ENCODE assay signal across 1 cellular context in the genomic region with DNA sequence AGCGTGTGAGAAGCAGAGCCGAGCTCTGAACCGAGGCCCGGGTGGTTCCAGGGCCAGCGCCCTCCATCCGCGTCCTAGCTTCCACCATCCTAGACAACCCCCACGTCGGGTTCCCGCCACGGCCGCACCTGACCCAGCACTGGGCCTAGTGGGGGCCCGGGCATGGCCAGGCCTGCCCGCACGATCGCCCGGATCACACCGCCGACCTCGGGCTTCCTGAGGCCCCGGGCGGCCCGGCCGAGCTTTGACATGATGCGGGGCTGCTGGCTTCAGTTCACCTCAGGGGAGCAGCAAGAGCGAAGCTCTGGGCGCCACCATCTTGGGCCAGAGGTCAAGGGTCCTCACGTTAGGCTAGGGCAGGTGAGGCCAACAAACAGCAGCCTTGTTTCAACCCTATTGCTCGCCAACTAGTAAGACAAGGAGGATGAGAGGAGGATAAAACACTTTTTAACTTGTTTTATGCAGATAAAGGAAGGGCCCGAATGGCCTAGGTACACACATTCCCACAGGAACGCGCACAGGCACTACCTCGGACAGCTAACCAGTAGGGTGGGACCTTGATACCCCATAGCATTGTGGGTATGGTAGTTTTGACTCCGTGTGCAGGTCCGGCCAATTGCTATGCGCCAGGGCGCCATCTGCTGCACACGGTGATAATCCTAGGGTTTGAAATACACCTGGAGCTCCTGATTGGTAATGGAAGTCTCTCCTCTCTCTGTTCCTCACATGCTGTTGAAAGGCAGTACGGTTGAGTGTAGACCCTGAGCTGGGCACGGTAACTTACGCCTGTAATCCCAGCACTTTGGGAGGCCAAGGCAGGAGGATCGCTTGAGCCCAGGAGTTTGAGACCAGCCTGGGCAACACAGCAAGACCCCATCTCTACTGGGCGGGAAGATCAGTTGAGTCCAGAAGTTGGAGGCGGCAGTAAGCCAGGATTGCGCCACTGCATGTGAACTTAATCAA.
TF ChIP-seq lines count a peak whose summit lies in the region.

Gene MRPL11, minus strand, starts transcription at position 345 of the 963 bp plus-strand sequence. Its CDS starts 94 bp downstream, at position 251.

TF ChIP-seq in WTC11, 78 proteins besides CTCF, POLR2A, EP300 and RAD21 (continued from another document and continues in another):
- TF ChIP-seq SOX15 (CRISPR knock-in tag; IDR thresholded peaks at IDR 0.05), result no peak
- no peak; the same call in 1 of the 2 replicates for TF ChIP-seq MAX (CRISPR knock-in tag; IDR thresholded peaks at IDR 0.05)
- TF ChIP-seq, protein P1, sequence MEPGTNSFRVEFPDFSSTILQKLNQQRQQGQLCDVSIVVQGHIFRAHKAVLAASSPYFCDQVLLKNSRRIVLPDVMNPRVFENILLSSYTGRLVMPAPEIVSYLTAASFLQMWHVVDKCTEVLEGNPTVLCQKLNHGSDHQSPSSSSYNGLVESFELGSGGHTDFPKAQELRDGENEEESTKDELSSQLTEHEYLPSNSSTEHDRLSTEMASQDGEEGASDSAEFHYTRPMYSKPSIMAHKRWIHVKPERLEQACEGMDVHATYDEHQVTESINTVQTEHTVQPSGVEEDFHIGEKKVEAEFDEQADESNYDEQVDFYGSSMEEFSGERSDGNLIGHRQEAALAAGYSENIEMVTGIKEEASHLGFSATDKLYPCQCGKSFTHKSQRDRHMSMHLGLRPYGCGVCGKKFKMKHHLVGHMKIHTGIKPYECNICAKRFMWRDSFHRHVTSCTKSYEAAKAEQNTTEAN (CRISPR knock-in tag; IDR thresholded peaks at IDR 0.05), result no peak
- TF ChIP-seq, protein P2, sequence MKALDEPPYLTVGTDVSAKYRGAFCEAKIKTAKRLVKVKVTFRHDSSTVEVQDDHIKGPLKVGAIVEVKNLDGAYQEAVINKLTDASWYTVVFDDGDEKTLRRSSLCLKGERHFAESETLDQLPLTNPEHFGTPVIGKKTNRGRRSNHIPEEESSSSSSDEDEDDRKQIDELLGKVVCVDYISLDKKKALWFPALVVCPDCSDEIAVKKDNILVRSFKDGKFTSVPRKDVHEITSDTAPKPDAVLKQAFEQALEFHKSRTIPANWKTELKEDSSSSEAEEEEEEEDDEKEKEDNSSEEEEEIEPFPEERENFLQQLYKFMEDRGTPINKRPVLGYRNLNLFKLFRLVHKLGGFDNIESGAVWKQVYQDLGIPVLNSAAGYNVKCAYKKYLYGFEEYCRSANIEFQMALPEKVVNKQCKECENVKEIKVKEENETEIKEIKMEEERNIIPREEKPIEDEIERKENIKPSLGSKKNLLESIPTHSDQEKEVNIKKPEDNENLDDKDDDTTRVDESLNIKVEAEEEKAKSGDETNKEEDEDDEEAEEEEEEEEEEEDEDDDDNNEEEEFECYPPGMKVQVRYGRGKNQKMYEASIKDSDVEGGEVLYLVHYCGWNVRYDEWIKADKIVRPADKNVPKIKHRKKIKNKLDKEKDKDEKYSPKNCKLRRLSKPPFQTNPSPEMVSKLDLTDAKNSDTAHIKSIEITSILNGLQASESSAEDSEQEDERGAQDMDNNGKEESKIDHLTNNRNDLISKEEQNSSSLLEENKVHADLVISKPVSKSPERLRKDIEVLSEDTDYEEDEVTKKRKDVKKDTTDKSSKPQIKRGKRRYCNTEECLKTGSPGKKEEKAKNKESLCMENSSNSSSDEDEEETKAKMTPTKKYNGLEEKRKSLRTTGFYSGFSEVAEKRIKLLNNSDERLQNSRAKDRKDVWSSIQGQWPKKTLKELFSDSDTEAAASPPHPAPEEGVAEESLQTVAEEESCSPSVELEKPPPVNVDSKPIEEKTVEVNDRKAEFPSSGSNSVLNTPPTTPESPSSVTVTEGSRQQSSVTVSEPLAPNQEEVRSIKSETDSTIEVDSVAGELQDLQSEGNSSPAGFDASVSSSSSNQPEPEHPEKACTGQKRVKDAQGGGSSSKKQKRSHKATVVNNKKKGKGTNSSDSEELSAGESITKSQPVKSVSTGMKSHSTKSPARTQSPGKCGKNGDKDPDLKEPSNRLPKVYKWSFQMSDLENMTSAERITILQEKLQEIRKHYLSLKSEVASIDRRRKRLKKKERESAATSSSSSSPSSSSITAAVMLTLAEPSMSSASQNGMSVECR (CRISPR knock-in tag; IDR thresholded peaks at IDR 0.05; ENCODE audit: borderline replicate concordance), result peak; percentile 28; the same call in 1 of the 2 replicates
- peak; percentile 52; the same call in 1 of the 2 replicates for TF ChIP-seq E2F5 (CRISPR knock-in tag; IDR thresholded peaks at IDR 0.05)
- TF ChIP-seq SMAD4 (CRISPR knock-in tag; IDR thresholded peaks at IDR 0.05), result no peak
- TF ChIP-seq FOXP4 (CRISPR knock-in tag; IDR thresholded peaks at IDR 0.05), result no peak
- no peak; the same call in 1 of the 2 replicates for TF ChIP-seq KAT7 (CRISPR knock-in tag; IDR thresholded peaks at IDR 0.05; ENCODE audit: borderline replicate concordance)
- 0 out of 2 replicates have a peak, but pooled peaks have one; percentile 60 for TF ChIP-seq AR (CRISPR knock-in tag; IDR thresholded peaks at IDR 0.05)
- TF ChIP-seq NFYB (CRISPR knock-in tag; conservative IDR thresholded peaks at IDR 0.05; ENCODE audit: low read depth), result no peak
- TF ChIP-seq ZNF423 (CRISPR knock-in tag; IDR thresholded peaks at IDR 0.05), result no peak
- TF ChIP-seq, protein P3, sequence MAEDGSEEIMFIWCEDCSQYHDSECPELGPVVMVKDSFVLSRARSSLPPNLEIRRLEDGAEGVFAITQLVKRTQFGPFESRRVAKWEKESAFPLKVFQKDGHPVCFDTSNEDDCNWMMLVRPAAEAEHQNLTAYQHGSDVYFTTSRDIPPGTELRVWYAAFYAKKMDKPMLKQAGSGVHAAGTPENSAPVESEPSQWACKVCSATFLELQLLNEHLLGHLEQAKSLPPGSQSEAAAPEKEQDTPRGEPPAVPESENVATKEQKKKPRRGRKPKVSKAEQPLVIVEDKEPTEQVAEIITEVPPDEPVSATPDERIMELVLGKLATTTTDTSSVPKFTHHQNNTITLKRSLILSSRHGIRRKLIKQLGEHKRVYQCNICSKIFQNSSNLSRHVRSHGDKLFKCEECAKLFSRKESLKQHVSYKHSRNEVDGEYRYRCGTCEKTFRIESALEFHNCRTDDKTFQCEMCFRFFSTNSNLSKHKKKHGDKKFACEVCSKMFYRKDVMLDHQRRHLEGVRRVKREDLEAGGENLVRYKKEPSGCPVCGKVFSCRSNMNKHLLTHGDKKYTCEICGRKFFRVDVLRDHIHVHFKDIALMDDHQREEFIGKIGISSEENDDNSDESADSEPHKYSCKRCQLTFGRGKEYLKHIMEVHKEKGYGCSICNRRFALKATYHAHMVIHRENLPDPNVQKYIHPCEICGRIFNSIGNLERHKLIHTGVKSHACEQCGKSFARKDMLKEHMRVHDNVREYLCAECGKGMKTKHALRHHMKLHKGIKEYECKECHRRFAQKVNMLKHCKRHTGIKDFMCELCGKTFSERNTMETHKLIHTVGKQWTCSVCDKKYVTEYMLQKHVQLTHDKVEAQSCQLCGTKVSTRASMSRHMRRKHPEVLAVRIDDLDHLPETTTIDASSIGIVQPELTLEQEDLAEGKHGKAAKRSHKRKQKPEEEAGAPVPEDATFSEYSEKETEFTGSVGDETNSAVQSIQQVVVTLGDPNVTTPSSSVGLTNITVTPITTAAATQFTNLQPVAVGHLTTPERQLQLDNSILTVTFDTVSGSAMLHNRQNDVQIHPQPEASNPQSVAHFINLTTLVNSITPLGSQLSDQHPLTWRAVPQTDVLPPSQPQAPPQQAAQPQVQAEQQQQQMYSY (CRISPR knock-in tag; IDR thresholded peaks at IDR 0.05), result no peak
- TF ChIP-seq NR2C2 (CRISPR knock-in tag; IDR thresholded peaks at IDR 0.05), result peak; percentile 84
- peak; percentile 50; the same call in 1 of the 2 replicates for TF ChIP-seq USF1 (CRISPR knock-in tag; IDR thresholded peaks at IDR 0.05)
- TF ChIP-seq, protein P4, sequence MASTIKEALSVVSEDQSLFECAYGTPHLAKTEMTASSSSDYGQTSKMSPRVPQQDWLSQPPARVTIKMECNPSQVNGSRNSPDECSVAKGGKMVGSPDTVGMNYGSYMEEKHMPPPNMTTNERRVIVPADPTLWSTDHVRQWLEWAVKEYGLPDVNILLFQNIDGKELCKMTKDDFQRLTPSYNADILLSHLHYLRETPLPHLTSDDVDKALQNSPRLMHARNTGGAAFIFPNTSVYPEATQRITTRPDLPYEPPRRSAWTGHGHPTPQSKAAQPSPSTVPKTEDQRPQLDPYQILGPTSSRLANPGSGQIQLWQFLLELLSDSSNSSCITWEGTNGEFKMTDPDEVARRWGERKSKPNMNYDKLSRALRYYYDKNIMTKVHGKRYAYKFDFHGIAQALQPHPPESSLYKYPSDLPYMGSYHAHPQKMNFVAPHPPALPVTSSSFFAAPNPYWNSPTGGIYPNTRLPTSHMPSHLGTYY (CRISPR knock-in tag; IDR thresholded peaks at IDR 0.05), result no peak
- TF ChIP-seq, protein P5, sequence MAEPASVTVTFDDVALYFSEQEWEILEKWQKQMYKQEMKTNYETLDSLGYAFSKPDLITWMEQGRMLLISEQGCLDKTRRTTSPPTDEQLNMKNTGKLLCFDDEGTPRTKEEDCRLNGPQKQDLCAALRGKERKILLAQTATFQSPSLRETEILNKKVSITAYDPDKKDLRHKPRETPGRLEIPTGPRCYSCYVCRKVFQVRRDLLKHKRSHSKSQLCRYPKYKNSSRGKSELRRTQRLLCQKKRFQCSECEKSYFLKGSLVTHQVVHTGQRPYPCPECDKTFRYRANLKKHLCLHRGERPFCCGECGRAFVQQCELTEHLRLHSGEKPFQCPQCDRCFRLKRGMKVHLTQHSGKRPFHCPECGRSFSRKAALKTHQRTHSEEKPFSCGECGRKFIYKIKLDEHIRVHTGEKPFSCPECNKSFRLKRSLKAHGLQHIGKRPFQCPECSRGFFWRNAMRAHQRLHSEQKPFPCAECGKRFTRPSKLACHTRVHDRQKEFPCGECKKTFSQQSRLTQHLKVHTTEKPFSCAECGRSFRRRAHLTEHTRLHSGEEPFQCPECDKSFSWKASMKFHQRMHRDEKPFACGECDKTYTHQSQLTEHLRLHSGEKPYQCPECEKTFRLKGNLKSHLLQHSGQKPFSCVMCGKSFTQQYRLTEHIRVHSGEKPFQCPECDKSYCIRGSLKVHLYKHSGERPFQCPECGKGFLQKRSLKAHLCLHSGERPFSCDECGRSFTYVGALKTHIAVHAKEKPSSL (CRISPR knock-in tag; conservative IDR thresholded peaks at IDR 0.05), result no peak
- TF ChIP-seq, protein P6, sequence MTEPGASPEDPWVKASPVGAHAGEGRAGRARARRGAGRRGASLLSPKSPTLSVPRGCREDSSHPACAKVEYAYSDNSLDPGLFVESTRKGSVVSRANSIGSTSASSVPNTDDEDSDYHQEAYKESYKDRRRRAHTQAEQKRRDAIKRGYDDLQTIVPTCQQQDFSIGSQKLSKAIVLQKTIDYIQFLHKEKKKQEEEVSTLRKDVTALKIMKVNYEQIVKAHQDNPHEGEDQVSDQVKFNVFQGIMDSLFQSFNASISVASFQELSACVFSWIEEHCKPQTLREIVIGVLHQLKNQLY (CRISPR knock-in tag; IDR thresholded peaks at IDR 0.05), result no peak
- no peak for TF ChIP-seq NR1H2 (CRISPR knock-in tag; IDR thresholded peaks at IDR 0.05)
- TF ChIP-seq, protein P7, sequence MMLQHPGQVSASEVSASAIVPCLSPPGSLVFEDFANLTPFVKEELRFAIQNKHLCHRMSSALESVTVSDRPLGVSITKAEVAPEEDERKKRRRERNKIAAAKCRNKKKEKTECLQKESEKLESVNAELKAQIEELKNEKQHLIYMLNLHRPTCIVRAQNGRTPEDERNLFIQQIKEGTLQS (CRISPR knock-in tag; conservative IDR thresholded peaks at IDR 0.05), result no peak
- no peak for TF ChIP-seq ESRRA (CRISPR knock-in tag; IDR thresholded peaks at IDR 0.05; ENCODE audit: borderline replicate concordance)
- TF ChIP-seq ZNF219 (CRISPR knock-in tag; IDR thresholded peaks at IDR 0.05; ENCODE audit: borderline replicate concordance), result no peak
- no peak for TF ChIP-seq ZNF396 (CRISPR knock-in tag; IDR thresholded peaks at IDR 0.05; ENCODE audit: borderline replicate concordance)
- no peak for TF ChIP-seq FOXK1 (CRISPR knock-in tag; IDR thresholded peaks at IDR 0.05)
